In the genomic region with DNA sequence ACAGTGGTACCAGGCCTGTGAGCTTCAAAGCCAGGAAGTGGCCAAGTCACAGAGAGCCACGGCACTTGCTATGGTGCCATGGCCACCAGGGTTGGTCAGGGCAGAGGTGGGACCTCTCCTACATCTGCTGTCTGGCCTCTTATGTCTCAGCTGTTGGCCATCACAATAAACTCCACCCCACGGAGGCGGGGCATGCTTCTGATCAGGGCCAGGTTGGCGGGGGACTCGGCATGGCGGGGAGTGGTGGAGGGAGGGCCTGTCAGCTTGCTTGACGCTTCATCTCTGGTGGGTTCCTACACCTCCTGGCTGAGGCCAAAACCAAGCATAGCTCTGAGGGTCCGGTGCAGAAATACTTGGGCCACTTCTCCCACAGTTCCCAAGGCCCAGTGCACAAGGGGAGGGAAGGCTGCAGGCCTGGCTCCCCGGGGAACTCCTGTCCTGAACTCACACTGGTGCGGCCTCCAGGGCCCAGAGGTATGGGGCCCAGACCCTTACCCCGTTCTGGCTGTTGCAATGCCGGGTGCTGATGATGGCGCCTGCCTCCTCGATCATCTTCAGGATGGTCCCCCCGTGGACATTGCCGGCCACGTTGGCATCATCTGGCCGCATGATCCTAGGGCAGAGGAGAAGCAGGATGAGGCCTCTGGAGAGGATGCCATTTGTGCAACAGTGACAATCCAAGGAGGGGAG, we compare ENCODE assay signal across 11 cellular contexts. TPM values are rescaled to one million over a fixed set of nuclear protein-coding genes. Genes with fewer than 3 reads are reported as not detected.
DNase-seq lines count a peak whose midpoint lies in the region; ATAC-seq lines count a peak whose summit lies in the region.
"Had no signal": no experiment of that assay in that cellular context is flagged by ENCODE, and none has a peak within 500 bp of the region (broad histone marks: within the 10 kb centered on the region; RNA-seq: fewer than 3 reads in every experiment).

No MANE protein-coding gene starts in this region.

- H3K9me3 Mint-ChIP-seq in CD8-positive, alpha-beta memory T cell = no peaks in the 10 kb centered on the region
- H3K9me3 Mint-ChIP-seq in activated naive CD8-positive, alpha-beta T cell treated with anti-CD3 and anti-CD28 coated beads for 36 hours = no peaks in the 10 kb centered on the region
- H3K9me3 Mint-ChIP-seq: CD14-positive monocyte had no signal

- H3K27me3 ChIP-seq in BLaER1 treated with 17β-estradiol and CSF1 and Interleukin-3, amounts not matched to agents 10 nM and 100 nM = no peaks in the 10 kb centered on the region
- no peaks in the 10 kb centered on the region for H3K27me3 ChIP-seq in CD8-positive, alpha-beta memory T cell (ENCODE audit: insufficient read depth, low read length, poor library complexity, severe bottlenecking)
- no peaks in the 10 kb centered on the region for H3K27me3 ChIP-seq in mesenchymal stem cell (ENCODE audit: control insufficient read depth in 1 of 2, insufficient read depth in 1 of 2, low read length in 2 of 2)
- H3K27me3 ChIP-seq: SJCRH30 had no signal

- no peaks in the 10 kb centered on the region for H3K9me3 ChIP-seq in BLaER1 treated with 17β-estradiol and CSF1 and Interleukin-3, amounts not matched to agents 10 nM and 100 nM (replicated peaks in 1 of 11)
- H3K9me3 ChIP-seq in CD8-positive, alpha-beta memory T cell (ENCODE audit: low read length) = no peaks in the 10 kb centered on the region
- H3K9me3 ChIP-seq in mesenchymal stem cell (ENCODE audit: control insufficient read depth, low read length) = no peaks in the 10 kb centered on the region
- H3K9me3 ChIP-seq: SJCRH30 had no signal

- no peak overlapping the region for H2BK15ac ChIP-seq in mesenchymal stem cell (ENCODE audit: low read depth, poor library complexity, severe bottlenecking)

- H3K23ac ChIP-seq in mesenchymal stem cell (ENCODE audit: low read length in 2 of 2) = no peak overlapping the region

- H3K4me1 Mint-ChIP-seq in CD8-positive, alpha-beta memory T cell = peaks cover 19 to 23% (median 22%) of the 10 kb centered on the region in 3 donors
- H3K4me1 Mint-ChIP-seq in activated naive CD8-positive, alpha-beta T cell treated with anti-CD3 and anti-CD28 coated beads for 36 hours = peaks cover 15% of the 10 kb centered on the region

- H3K4me2 ChIP-seq in BLaER1 treated with 17β-estradiol and CSF1 and Interleukin-3, amounts not matched to agents 10 nM and 100 nM = peak overlapping the region; percentile 73 to 93 (median 82); a peak in 21 of 22 replicates
- H3K4me2 ChIP-seq in mesenchymal stem cell (ENCODE audit: low read length, poor library complexity, severe bottlenecking) = no peak overlapping the region

- peak overlapping the region in 9 of 11 experiments; percentile 59 to 81 (median 75); a peak in 18 of 22 replicates for H3K27ac ChIP-seq in BLaER1 treated with 17β-estradiol and CSF1 and Interleukin-3, amounts not matched to agents 10 nM and 100 nM
- no peak overlapping the region for H3K27ac ChIP-seq in CD8-positive, alpha-beta memory T cell (ENCODE audit: low read depth, low read length)
- no peak overlapping the region for H3K27ac ChIP-seq in mesenchymal stem cell (ENCODE audit: low read length, poor library complexity, severe bottlenecking)
- H3K27ac ChIP-seq: SJCRH30 had no signal

- no peak for ATAC-seq in HG03571 (IDR thresholded peaks at IDR 0.05; ENCODE audit: unreplicated experiment)

- H4K8ac ChIP-seq in mesenchymal stem cell (ENCODE audit: low read length) = no peak overlapping the region

- H3K9ac ChIP-seq in BLaER1 treated with 17β-estradiol and CSF1 and Interleukin-3, amounts not matched to agents 10 nM and 100 nM = peak overlapping the region in 7 of 11 experiments; percentile 42 to 69 (median 58); a peak in 12 of 22 replicates
- H3K9ac ChIP-seq in mesenchymal stem cell (ENCODE audit: low read length) = no peak overlapping the region

- H3K79me1 ChIP-seq in mesenchymal stem cell (replicated peaks; ENCODE audit: low read length, poor library complexity, severe bottlenecking) = peaks cover 20% of the 10 kb centered on the region

- H3K27me3 Mint-ChIP-seq in CD8-positive, alpha-beta memory T cell = no peaks in the 10 kb centered on the region
- no peaks in the 10 kb centered on the region for H3K27me3 Mint-ChIP-seq in activated naive CD8-positive, alpha-beta T cell treated with anti-CD3 and anti-CD28 coated beads for 36 hours

- H2BK12ac ChIP-seq in mesenchymal stem cell (ENCODE audit: low read length in 2 of 2) = no peak overlapping the region

- CTCF ChIA-PET in CD8-positive, alpha-beta memory T cell (lab: Charles Lee) = interaction anchor here (0.6 to 2.9 kb wide), 20 partner anchors 9 to 107 kb away, joined by 3 to 32 read pairs (median 7); partner anchors contain the start of gene ACOT7

- no peak overlapping the region for H3K4ac ChIP-seq in mesenchymal stem cell (ENCODE audit: low read depth in 1 of 2, low read length in 2 of 2)

- peak overlapping the region; percentile 44 to 93 (median 84) for H3K27ac Mint-ChIP-seq in CD8-positive, alpha-beta memory T cell
- H3K27ac Mint-ChIP-seq in activated naive CD8-positive, alpha-beta T cell treated with anti-CD3 and anti-CD28 coated beads for 36 hours = peak overlapping the region; percentile 68

- H2BK120ac ChIP-seq in mesenchymal stem cell (ENCODE audit: low read depth, low read length) = no peak overlapping the region

- H3K36me3 ChIP-seq in BLaER1 treated with 17β-estradiol and CSF1 and Interleukin-3, amounts not matched to agents 10 nM and 100 nM = peaks cover 0 to 27% (median 6%) of the 10 kb centered on the region in 11 experiments; a peak in 7 of 22 replicates
- no peaks in the 10 kb centered on the region for H3K36me3 ChIP-seq in CD8-positive, alpha-beta memory T cell (ENCODE audit: insufficient read depth, low read length)
- H3K36me3 ChIP-seq in mesenchymal stem cell (ENCODE audit: control insufficient read depth in 1 of 2, insufficient read depth in 2 of 2, low read depth in 1 of 2, low read length in 2 of 2) = peaks cover 0 to 47% of the 10 kb centered on the region in 2 experiments
- H3K36me3 ChIP-seq: SJCRH30 had no signal

- no peak overlapping the region for H4K91ac ChIP-seq in mesenchymal stem cell (ENCODE audit: low read length)

- no peak overlapping the region for H3K14ac ChIP-seq in mesenchymal stem cell (ENCODE audit: low read length in 2 of 2)

- H3K18ac ChIP-seq in mesenchymal stem cell (ENCODE audit: low read depth in 1 of 2, low read length in 2 of 2) = no peak overlapping the region

- POLR2A ChIA-PET in CD8-positive, alpha-beta memory T cell (lab: Charles Lee) = interaction anchor here (1.1 to 2.4 kb wide), 5 partner anchors 9 to 111 kb away, joined by 7 to 9 read pairs (median 8); no protein-coding TSS in a partner anchor

- H2BK5ac ChIP-seq in mesenchymal stem cell (ENCODE audit: low read depth, low read length, poor library complexity, severe bottlenecking) = no peak overlapping the region

- 93% methylated on average over 18 of the region's 18 CpGs for WGBS in mesenchymal stem cell

- peaks cover 13 to 44% (median 33%) of the 10 kb centered on the region in 10 experiments for H3K4me1 ChIP-seq in BLaER1 treated with 17β-estradiol and CSF1 and Interleukin-3, amounts not matched to agents 10 nM and 100 nM
- H3K4me1 ChIP-seq in CD8-positive, alpha-beta memory T cell (ENCODE audit: insufficient read depth, low read length) = peaks cover 20% of the 10 kb centered on the region
- peaks cover 18% of the 10 kb centered on the region for H3K4me1 ChIP-seq in mesenchymal stem cell (ENCODE audit: control insufficient read depth, insufficient read depth, low read depth, low read length)

- H2AK5ac ChIP-seq in mesenchymal stem cell (ENCODE audit: low read length, severe bottlenecking) = no peak overlapping the region

- H3K4me3 ChIP-seq in BLaER1 treated with 17β-estradiol and CSF1 and Interleukin-3, amounts not matched to agents 10 nM and 100 nM = no peak overlapping the region
- peak overlapping the region; percentile 58 for H3K4me3 ChIP-seq in CD8-positive, alpha-beta memory T cell (ENCODE audit: low read length)
- no peak overlapping the region for H3K4me3 ChIP-seq in mesenchymal stem cell (ENCODE audit: insufficient read depth in 1 of 2, low read depth in 1 of 2, low read length in 2 of 2)
- H3K4me3 ChIP-seq: SJCRH30 had no signal

- peak overlapping the region in 3 of 7 donors; percentile 3 to 81 (median 18) for H3K4me3 Mint-ChIP-seq in CD8-positive, alpha-beta memory T cell
- H3K4me3 Mint-ChIP-seq in activated naive CD8-positive, alpha-beta T cell treated with anti-CD3 and anti-CD28 coated beads for 36 hours = no peak overlapping the region

- peak in 1 of 5 donors; percentile 15 for DNase-seq in CD8-positive, alpha-beta memory T cell
- no peak for DNase-seq in activated naive CD8-positive, alpha-beta T cell treated with anti-CD3 and anti-CD28 coated beads for 36 hours
- peak; percentile 68 for DNase-seq in myocyte (ENCODE audit: low read depth)
- no peak for DNase-seq in NCI-H1048 (lab: John Stamatoyannopoulos, UW)
- DNase-seq in LoVo (ENCODE audit: low spot score) = no peak
- DNase-seq in mesenchymal stem cell = no peak
- DNase-seq: NCI-H2171 had no signal

- no peak overlapping the region for H2AFZ ChIP-seq in mesenchymal stem cell (ENCODE audit: low read depth, low read length)

- H3K36me3 Mint-ChIP-seq in CD8-positive, alpha-beta memory T cell = no peaks in the 10 kb centered on the region
- H3K36me3 Mint-ChIP-seq in activated naive CD8-positive, alpha-beta T cell treated with anti-CD3 and anti-CD28 coated beads for 36 hours = peaks cover 4% of the 10 kb centered on the region

- H4K20me1 ChIP-seq in BLaER1 treated with 17β-estradiol and CSF1 and Interleukin-3, amounts not matched to agents 10 nM and 100 nM = peaks cover 0 to 89% (median 23%) of the 10 kb centered on the region in 11 experiments; a peak in 10 of 22 replicates

RNA-seq across cellular contexts. Expression of gene ACOT7, which starts 44.2 kb away (rescaled TPM):
- 100 to 1,000 TPM; 109 TPM for total RNA-seq in CD8-positive, alpha-beta memory T cell
- 10.0 TPM for polyA plus RNA-seq in CD8-positive, alpha-beta memory T cell
- 10 to 100 TPM; 80.8 to 86.2 TPM for total RNA-seq in activated naive CD8-positive, alpha-beta T cell treated with anti-CD3 and anti-CD28 coated beads for 36 hours
- total RNA-seq in myocyte = 18.7 and 35.2 TPM in 2 replicates
- polyA plus RNA-seq in myocyte (2012) = 53.9 TPM
- 67.2 TPM for polyA plus RNA-seq in mesenchymal stem cell (2013, experiment 1 of 2)
- 69.0 TPM for polyA plus RNA-seq in mesenchymal stem cell (2013, experiment 2 of 2)

Comparison
In these comparisons a context has a peak if more than half of its experiments do, and no peak if none do; other contexts are left out.
1. H3K27ac ChIP-seq: peak in BLaER1 treated with 17β-estradiol and CSF1 and Interleukin-3, amounts not matched to agents 10 nM and 100 nM (9 of 11); none in CD8-positive, alpha-beta memory T cell (single experiment) and mesenchymal stem cell (single experiment).